1 cellular context compared by ENCODE assay signal in the genomic region with DNA sequence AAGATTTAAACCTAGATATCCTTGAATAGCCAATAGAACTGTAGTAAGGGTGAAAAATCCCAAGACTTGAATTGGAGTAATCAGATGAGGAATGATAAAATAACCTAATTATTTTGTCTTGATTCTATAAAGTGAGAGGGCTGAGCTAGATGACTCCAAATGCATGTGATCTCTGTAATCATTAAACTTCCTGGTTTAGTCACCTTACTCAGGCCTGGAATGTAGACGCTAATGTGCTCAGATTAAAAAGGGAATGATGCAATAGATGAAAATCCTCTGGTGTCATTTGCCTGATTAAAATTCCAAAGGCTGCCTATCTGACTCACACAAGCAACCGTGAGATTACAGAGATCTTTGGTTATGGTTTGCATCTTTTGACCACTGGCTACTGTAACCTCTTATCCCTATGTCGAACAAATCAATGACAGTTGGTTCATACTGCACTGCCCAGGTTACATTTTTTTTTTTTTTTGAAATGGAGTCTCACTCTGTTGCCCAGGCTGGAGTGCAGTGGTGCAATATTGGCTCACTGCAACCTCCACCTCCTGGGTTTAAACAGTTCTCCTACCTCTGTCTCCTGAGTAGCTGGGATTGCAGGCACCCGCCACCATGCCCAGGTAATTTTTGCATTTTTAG.
TF ChIP-seq lines count a peak whose summit lies in the region.

No MANE protein-coding gene starts in this region.

TF ChIP-seq in K562, 482 proteins besides CTCF, POLR2A, EP300 and RAD21 (continued from another document and continues in another):
- no peak for TF ChIP-seq RUNX1 (IDR thresholded peaks at IDR 0.05; ENCODE audit: low read depth)
- no peak for TF ChIP-seq ZNF217 (CRISPR knock-in tag; IDR thresholded peaks at IDR 0.05)
- no peak for TF ChIP-seq KHSRP (IDR thresholded peaks at IDR 0.05)
- TF ChIP-seq MAFK (IDR thresholded peaks at IDR 0.05; ENCODE audit: low read length), result no peak
- TF ChIP-seq SP1 (CRISPR knock-in tag; IDR thresholded peaks at IDR 0.05), result no peak
- no peak for TF ChIP-seq FOS (IDR thresholded peaks at IDR 0.05; ENCODE audit: extremely low read depth, insufficient read length)
- TF ChIP-seq ZBTB34 (CRISPR knock-in tag; IDR thresholded peaks at IDR 0.05), result peak; percentile 42; the same call in 1 of the 2 replicates
- TF ChIP-seq NR3C1 (CRISPR knock-in tag; IDR thresholded peaks at IDR 0.05), result no peak
- TF ChIP-seq SMC3 (conservative IDR thresholded peaks at IDR 0.05; ENCODE audit: insufficient read depth, low read depth, low read length), result no peak
- no peak for TF ChIP-seq NR2C1 (IDR thresholded peaks at IDR 0.05)
- peak; percentile 10; the same call in 1 of the 2 replicates for TF ChIP-seq NR2C1 (tag; IDR thresholded peaks at IDR 0.05)
- no peak for TF ChIP-seq RNF2 (IDR thresholded peaks at IDR 0.05)
- TF ChIP-seq KDM2B (CRISPR knock-in tag; IDR thresholded peaks at IDR 0.05), result no peak
- TF ChIP-seq SMAD4 (CRISPR knock-in tag; conservative IDR thresholded peaks at IDR 0.05), result peak; percentile 82
- no peak for TF ChIP-seq IRF1 (CRISPR knock-in tag; IDR thresholded peaks at IDR 0.05; ENCODE audit: borderline replicate concordance)
- no peak for TF ChIP-seq ASH1L (IDR thresholded peaks at IDR 0.05; ENCODE audit: borderline replicate concordance, low read depth, partially characterized antibody)
- TF ChIP-seq ZNF436 (CRISPR knock-in tag; IDR thresholded peaks at IDR 0.05), result no peak
- TF ChIP-seq TCF3 (CRISPR knock-in tag; IDR thresholded peaks at IDR 0.05), result peak; percentile 53
- TF ChIP-seq ZNF165 (CRISPR knock-in tag; IDR thresholded peaks at IDR 0.05; ENCODE audit: borderline replicate concordance), result no peak
- TF ChIP-seq ARID1B (IDR thresholded peaks at IDR 0.05), result peak; percentile 86
- no peak for TF ChIP-seq EWSR1 (IDR thresholded peaks at IDR 0.05; ENCODE audit: borderline replicate concordance, low read depth, partially characterized antibody)
- TF ChIP-seq SREBF2 (CRISPR knock-in tag; IDR thresholded peaks at IDR 0.05), result 0 out of 2 replicates have a peak, but pooled peaks have one; percentile 35
- peak in 1 of 2 experiments; percentile 50; a peak in 1 of 4 replicates for TF ChIP-seq SRF (CRISPR knock-in tag; IDR thresholded peaks at IDR 0.05)
- TF ChIP-seq ZBTB43 (CRISPR knock-in tag; IDR thresholded peaks at IDR 0.05), result no peak
- TF ChIP-seq TAL1 (IDR thresholded peaks at IDR 0.05), result peak; percentile 70
- peak; percentile 92 for TF ChIP-seq JUN (IDR thresholded peaks at IDR 0.05; ENCODE audit: borderline replicate concordance, low read depth, low read length)
- no peak for TF ChIP-seq JUN (CRISPR knock-in tag; IDR thresholded peaks at IDR 0.05; ENCODE audit: borderline replicate concordance)
- TF ChIP-seq MYNN (IDR thresholded peaks at IDR 0.05), result no peak
- no peak for TF ChIP-seq MYNN (CRISPR knock-in tag; IDR thresholded peaks at IDR 0.05)
- TF ChIP-seq, protein P1, sequence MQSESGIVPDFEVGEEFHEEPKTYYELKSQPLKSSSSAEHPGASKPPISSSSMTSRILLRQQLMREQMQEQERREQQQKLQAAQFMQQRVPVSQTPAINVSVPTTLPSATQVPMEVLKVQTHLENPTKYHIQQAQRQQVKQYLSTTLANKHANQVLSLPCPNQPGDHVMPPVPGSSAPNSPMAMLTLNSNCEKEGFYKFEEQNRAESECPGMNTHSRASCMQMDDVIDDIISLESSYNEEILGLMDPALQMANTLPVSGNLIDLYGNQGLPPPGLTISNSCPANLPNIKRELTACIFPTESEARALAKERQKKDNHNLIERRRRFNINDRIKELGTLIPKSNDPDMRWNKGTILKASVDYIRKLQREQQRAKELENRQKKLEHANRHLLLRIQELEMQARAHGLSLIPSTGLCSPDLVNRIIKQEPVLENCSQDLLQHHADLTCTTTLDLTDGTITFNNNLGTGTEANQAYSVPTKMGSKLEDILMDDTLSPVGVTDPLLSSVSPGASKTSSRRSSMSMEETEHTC (IDR thresholded peaks at IDR 0.05), result no peak
- no peak for TF ChIP-seq ZNF347 (CRISPR knock-in tag; IDR thresholded peaks at IDR 0.05; ENCODE audit: low read depth)
- TF ChIP-seq, protein P2, sequence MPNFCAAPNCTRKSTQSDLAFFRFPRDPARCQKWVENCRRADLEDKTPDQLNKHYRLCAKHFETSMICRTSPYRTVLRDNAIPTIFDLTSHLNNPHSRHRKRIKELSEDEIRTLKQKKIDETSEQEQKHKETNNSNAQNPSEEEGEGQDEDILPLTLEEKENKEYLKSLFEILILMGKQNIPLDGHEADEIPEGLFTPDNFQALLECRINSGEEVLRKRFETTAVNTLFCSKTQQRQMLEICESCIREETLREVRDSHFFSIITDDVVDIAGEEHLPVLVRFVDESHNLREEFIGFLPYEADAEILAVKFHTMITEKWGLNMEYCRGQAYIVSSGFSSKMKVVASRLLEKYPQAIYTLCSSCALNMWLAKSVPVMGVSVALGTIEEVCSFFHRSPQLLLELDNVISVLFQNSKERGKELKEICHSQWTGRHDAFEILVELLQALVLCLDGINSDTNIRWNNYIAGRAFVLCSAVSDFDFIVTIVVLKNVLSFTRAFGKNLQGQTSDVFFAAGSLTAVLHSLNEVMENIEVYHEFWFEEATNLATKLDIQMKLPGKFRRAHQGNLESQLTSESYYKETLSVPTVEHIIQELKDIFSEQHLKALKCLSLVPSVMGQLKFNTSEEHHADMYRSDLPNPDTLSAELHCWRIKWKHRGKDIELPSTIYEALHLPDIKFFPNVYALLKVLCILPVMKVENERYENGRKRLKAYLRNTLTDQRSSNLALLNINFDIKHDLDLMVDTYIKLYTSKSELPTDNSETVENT (CRISPR knock-in tag; IDR thresholded peaks at IDR 0.05), result no peak
- TF ChIP-seq, protein P3, sequence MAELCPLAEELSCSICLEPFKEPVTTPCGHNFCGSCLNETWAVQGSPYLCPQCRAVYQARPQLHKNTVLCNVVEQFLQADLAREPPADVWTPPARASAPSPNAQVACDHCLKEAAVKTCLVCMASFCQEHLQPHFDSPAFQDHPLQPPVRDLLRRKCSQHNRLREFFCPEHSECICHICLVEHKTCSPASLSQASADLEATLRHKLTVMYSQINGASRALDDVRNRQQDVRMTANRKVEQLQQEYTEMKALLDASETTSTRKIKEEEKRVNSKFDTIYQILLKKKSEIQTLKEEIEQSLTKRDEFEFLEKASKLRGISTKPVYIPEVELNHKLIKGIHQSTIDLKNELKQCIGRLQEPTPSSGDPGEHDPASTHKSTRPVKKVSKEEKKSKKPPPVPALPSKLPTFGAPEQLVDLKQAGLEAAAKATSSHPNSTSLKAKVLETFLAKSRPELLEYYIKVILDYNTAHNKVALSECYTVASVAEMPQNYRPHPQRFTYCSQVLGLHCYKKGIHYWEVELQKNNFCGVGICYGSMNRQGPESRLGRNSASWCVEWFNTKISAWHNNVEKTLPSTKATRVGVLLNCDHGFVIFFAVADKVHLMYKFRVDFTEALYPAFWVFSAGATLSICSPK (IDR thresholded peaks at IDR 0.05; ENCODE audit: borderline replicate concordance), result no peak
- no peak for TF ChIP-seq SNAPC5 (CRISPR knock-in tag; IDR thresholded peaks at IDR 0.05)
- no peak for TF ChIP-seq CBX3 (IDR thresholded peaks at IDR 0.05; ENCODE audit: borderline replicate concordance in 1 of 2, low read length in 2 of 2)
- no peak for TF ChIP-seq RBM17 (IDR thresholded peaks at IDR 0.05; ENCODE audit: borderline replicate concordance, low read depth, low read length)
- no peak for TF ChIP-seq ZNF707 (CRISPR knock-in tag; conservative IDR thresholded peaks at IDR 0.05)
- peak; percentile 59 for TF ChIP-seq HDAC3 (IDR thresholded peaks at IDR 0.05; ENCODE audit: borderline replicate concordance, partially characterized antibody)
- no peak for TF ChIP-seq NR0B1 (IDR thresholded peaks at IDR 0.05; ENCODE audit: partially characterized antibody)
